Comparison of ENCODE assay signal across 30 cellular contexts in genomic region chr11:69523453-69523852, GRCh38. TPM values are rescaled to one million over a fixed set of nuclear protein-coding genes. Genes with fewer than 3 reads are reported as not detected.
"Had no signal": no experiment of that assay in that cellular context is flagged by ENCODE, and none has a peak within 500 bp of the region (broad histone marks: within the 10 kb centered on the region; RNA-seq: fewer than 3 reads in every experiment).

No MANE protein-coding gene starts in this region.

- H3K36me3 ChIP-seq: colonic mucosa, gastrocnemius medialis, left lung, ovary, sigmoid colon, thoracic aorta, tibial nerve, vagina had no signal

- DNase-seq: colonic mucosa; effector CD8-positive, alpha-beta T cell; gastrocnemius medialis; left lung; mesenchymal stem cell; midbrain; naive thymus-derived CD4-positive, alpha-beta T cell; occipital lobe; ovary; psoas muscle; right cardiac atrium; stimulated activated CD4-positive, alpha-beta T cell treated with anti-CD3 and anti-CD28 coated beads, Interleukin-4, amount 100 ng/mL, for 4 hours had no signal

- FAIRE-seq: islet of Langerhans had no signal

- H3K9me3 ChIP-seq: colonic mucosa, gastrocnemius medialis, ovary, psoas muscle, sigmoid colon, thoracic aorta, vagina had no signal

- H3K4me3 ChIP-seq: colonic mucosa, gastrocnemius medialis, hepatocyte, left lung, ovary, psoas muscle, sigmoid colon, thoracic aorta, tibial nerve, vagina had no signal

- ATAC-seq: esophagus mucosa; gastrocnemius medialis; left cardiac atrium; left lung; naive thymus-derived CD4-positive, alpha-beta T cell; psoas muscle; right cardiac atrium; stimulated activated memory B cell treated with anti-CD40 and anti-IgM and Interleukin-4, amounts not matched to agents 10 μg/mL and 1 μg/mL and 100 μg/mL, for 72 hours had no signal

- H3K27ac ChIP-seq: colonic mucosa, gastrocnemius medialis, hepatocyte, left lung, ovary, psoas muscle, sigmoid colon, thoracic aorta, tibial nerve, vagina had no signal

- H3K4me1 ChIP-seq: colonic mucosa, gastrocnemius medialis, left lung, psoas muscle, sigmoid colon, tibial nerve, vagina had no signal

- H3K27me3 ChIP-seq: colonic mucosa, hepatocyte, left lung, ovary, sigmoid colon, tibial nerve, vagina had no signal

RNA-seq across cellular contexts. Expression of gene LINC01488, which starts 42.0 kb away (rescaled TPM):
- total RNA-seq: colonic mucosa; endodermal cell; esophagus mucosa; gastrocnemius medialis; glomerular endothelial cell; kidney epithelial cell; left lung; lower leg skin; mucosa of gallbladder; naive thymus-derived CD4-positive, alpha-beta T cell; occipital lobe; ovary; psoas muscle; renal cortical epithelial cell; skeletal muscle tissue; thoracic aorta; tibial nerve; ureter; vagina had no signal
- polyA plus RNA-seq: naive thymus-derived CD4-positive, alpha-beta T cell; neural cell; ovary; sigmoid colon had no signal
